ENCODE assay signal across 16 cellular contexts in genomic region chr5:129830288-129830687, GRCh38.
DNase-seq lines count a peak whose midpoint lies in the region; ATAC-seq and TF ChIP-seq lines count a peak whose summit lies in the region.
"Had no signal": no experiment of that assay in that cellular context is flagged by ENCODE, and none has a peak within 500 bp of the region (broad histone marks: within the 10 kb centered on the region; RNA-seq: fewer than 3 reads in every experiment).

No MANE protein-coding gene starts in this region.

- H3K27ac ChIP-seq in RWPE2 (ENCODE audit: poor library complexity, severe bottlenecking) (no peak overlapping the region), foreskin keratinocyte (no peak overlapping the region)
- H3K27ac ChIP-seq: BLaER1 treated with 17β-estradiol and CSF1 and Interleukin-3, amounts not matched to agents 10 nM and 100 nM; C4-2B had no signal

- no peaks in the 10 kb centered on the region for H3K4me1 ChIP-seq in RWPE2 (ENCODE audit: insufficient read depth, poor library complexity, severe bottlenecking)
- H3K4me1 ChIP-seq in foreskin keratinocyte, result peaks cover 9% of the 10 kb centered on the region
- H3K4me1 ChIP-seq: BLaER1 treated with 17β-estradiol and CSF1 and Interleukin-3, amounts not matched to agents 10 nM and 100 nM; Caco-2 had no signal

- H3K9me3 ChIP-seq in RWPE2 (ENCODE audit: severe bottlenecking), result no peaks in the 10 kb centered on the region
- H3K9me3 ChIP-seq: BLaER1 treated with 17β-estradiol and CSF1 and Interleukin-3, amounts not matched to agents 10 nM and 100 nM; Caco-2 had no signal

- intact Hi-C loops in cardiac septum (cut with DNase I), result no loop called here

- ATAC-seq in RWPE2 (ENCODE audit: low read depth) (peak; percentile 27; the same call in 1 of the 3 replicates), foreskin keratinocyte (peak; percentile 55)
- ATAC-seq: CD8-positive, alpha-beta T cell had no signal

- in situ Hi-C loops in ACHN (cut with HindIII; ENCODE audit: low pct_ligation_motif_present, low pct_unique_long_range_greater_than_20kb, low sequenced_read_pairs), result no loop called here

- TF ChIP-seq CTCF in RWPE2 (IDR thresholded peaks at IDR 0.05; ENCODE audit: poor library complexity, severe bottlenecking) (no peak), epithelial cell of esophagus (IDR thresholded peaks at IDR 0.05; ENCODE audit: insufficient read depth, low read depth, low read length, missing control alignments) (no peak), foreskin keratinocyte (conservative IDR thresholded peaks at IDR 0.05) (no peak)

- no peaks in the 10 kb centered on the region for H3K27me3 ChIP-seq in RWPE2 (ENCODE audit: insufficient read depth, poor library complexity, severe bottlenecking)
- no peaks in the 10 kb centered on the region for H3K27me3 ChIP-seq in foreskin keratinocyte
- H3K27me3 ChIP-seq: BLaER1 treated with 17β-estradiol and CSF1 and Interleukin-3, amounts not matched to agents 10 nM and 100 nM had no signal

- DNase-seq in RWPE2 (ENCODE audit: low spot score), result no peak
- DNase-seq in epithelial cell of esophagus (ENCODE audit: low read depth), result peak; percentile 40
- DNase-seq in foreskin keratinocyte, result peak; percentile 27 to 62
- no peak for DNase-seq in ecto neural progenitor cell (ENCODE audit: low spot score)
- no peak for DNase-seq in ACHN
- no peak for DNase-seq in cardiac septum (ENCODE audit: low spot score)
- DNase-seq: 8988T; AML-193; Caco-2; Calu3; CD4-positive, alpha-beta T cell; CD8-positive, alpha-beta T cell; DMS79 treated with DMSO at 0.1 percent for 48 hours; GF-D8 had no signal

- H3K4me3 ChIP-seq in RWPE2 (ENCODE audit: severe bottlenecking), result no peak overlapping the region
- no peak overlapping the region for H3K4me3 ChIP-seq in epithelial cell of esophagus (ENCODE audit: low read length)
- H3K4me3 ChIP-seq: BLaER1 treated with 17β-estradiol and CSF1 and Interleukin-3, amounts not matched to agents 10 nM and 100 nM had no signal

- H3K36me3 ChIP-seq in RWPE2 (ENCODE audit: low read depth), result no peaks in the 10 kb centered on the region
- H3K36me3 ChIP-seq: BLaER1 treated with 17β-estradiol and CSF1 and Interleukin-3, amounts not matched to agents 10 nM and 100 nM had no signal

Comparison
In these comparisons a context has a peak if more than half of its experiments do, and no peak if none do; other contexts are left out.
1. DNase-seq: peak in epithelial cell of esophagus (single experiment) and foreskin keratinocyte (2 of 2); none in RWPE2 (single experiment), ecto neural progenitor cell (single experiment), ACHN (single experiment) and cardiac septum (single experiment).